Comparison of ENCODE assay signal across 18 cellular contexts in the genomic region with DNA sequence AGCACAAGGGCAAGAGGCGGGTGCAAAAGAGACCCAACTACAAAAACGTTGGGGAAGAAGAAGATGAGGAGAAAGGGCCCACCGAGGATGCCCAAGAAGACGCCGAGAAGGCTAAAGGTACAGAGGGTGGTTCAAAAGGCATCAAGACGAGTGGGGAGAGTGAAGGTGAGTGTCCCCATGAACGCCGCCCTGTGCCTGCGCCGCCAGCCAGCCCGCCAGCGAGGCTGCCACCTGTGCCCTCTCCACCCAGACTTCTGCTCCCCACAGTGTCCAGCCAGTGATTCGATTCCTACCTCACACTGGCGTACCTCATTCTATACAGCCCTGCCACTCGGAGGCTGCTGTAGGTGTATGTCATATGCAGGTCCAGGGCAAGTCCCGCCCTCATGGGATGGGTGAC. TPM values are rescaled to one million over a fixed set of nuclear protein-coding genes. Genes with fewer than 3 reads are reported as not detected.
DNase-seq lines count a peak whose midpoint lies in the region; ATAC-seq and TF ChIP-seq lines count a peak whose summit lies in the region.
"Had no signal": no experiment of that assay in that cellular context is flagged by ENCODE, and none has a peak within 500 bp of the region (broad histone marks: within the 10 kb centered on the region; RNA-seq: fewer than 3 reads in every experiment).

No MANE protein-coding gene starts in this region.

- no CpG with 5 or more reads among the region's 16 CpGs for WGBS in neuronal stem cell (ENCODE audit: extremely low coverage in 2 of 2, insufficient read length in 2 of 2, insufficient replicate concordance in 1 of 2), 2 donors

- no peak overlapping the region for H3K4me3 Mint-ChIP-seq in T-helper 2 cell treated with Interferon-gamma antibody and Interleukin-4, amounts not matched to agents 5 μg/mL and 100 μg/mL, for 36 hours
- H3K4me3 Mint-ChIP-seq in stimulated activated naive B cell treated with anti-CD40 and anti-IgM and Interleukin-4, amounts not matched to agents 10 μg/mL and 1 μg/mL and 100 μg/mL, for 72 hours: no peak overlapping the region
- H3K4me3 Mint-ChIP-seq: B cell; CD4-positive, CD25-positive, alpha-beta regulatory T cell; CD8-positive, alpha-beta T cell had no signal

- no peak overlapping the region for H4K91ac ChIP-seq in neuronal stem cell (ENCODE audit: low read depth, low read length, poor library complexity)

- H3K14ac ChIP-seq in neuronal stem cell (ENCODE audit: low read length): peak overlapping the region; percentile 67

- no peak overlapping the region for H2AK5ac ChIP-seq in neuronal stem cell (ENCODE audit: low read depth, low read length)

- H3K36me3 Mint-ChIP-seq in T-helper 2 cell treated with Interferon-gamma antibody and Interleukin-4, amounts not matched to agents 5 μg/mL and 100 μg/mL, for 36 hours (ENCODE audit: low read depth): peaks cover 41% of the 10 kb centered on the region
- H3K36me3 Mint-ChIP-seq in stimulated activated naive B cell treated with anti-CD40 and anti-IgM and Interleukin-4, amounts not matched to agents 10 μg/mL and 1 μg/mL and 100 μg/mL, for 72 hours: peaks cover 55 to 78% of the 10 kb centered on the region in 2 donors

- H3K4me1 ChIP-seq in HEK293 (ENCODE audit: control insufficient read depth, insufficient read depth, low read length): no peaks in the 10 kb centered on the region
- peaks cover 7 to 17% of the 10 kb centered on the region in 2 donors for H3K4me1 ChIP-seq in neuronal stem cell (ENCODE audit: control insufficient read depth in 2 of 2, insufficient read depth in 1 of 2, low read depth in 1 of 2, low read length in 2 of 2)
- H3K4me1 ChIP-seq: BLaER1, Caco-2, HAP-1 had no signal

- H2BK120ac ChIP-seq in neuronal stem cell (ENCODE audit: low read depth, low read length): no peak overlapping the region

- CTCF ChIA-PET in HEK293 (lab: Yijun Ruan, JAX): no interaction called here

- H3K36me3 ChIP-seq in HEK293 (ENCODE audit: control insufficient read depth in 2 of 2, insufficient read depth in 1 of 2, low read length in 2 of 2) (peaks cover 0 to 17% of the 10 kb centered on the region in 2 experiments; a peak in 1 of 3 replicates), neuronal stem cell (replicated peaks in 1 of 2; ENCODE audit: control insufficient read depth in 2 of 2, insufficient read depth in 2 of 2, low read length in 2 of 2) (peaks cover 2 to 18% of the 10 kb centered on the region in 2 donors)
- H3K36me3 ChIP-seq: HAP-1 had no signal

- no peak overlapping the region for H3K4ac ChIP-seq in neuronal stem cell (ENCODE audit: low read length)

- H3K4me3 ChIP-seq in HEK293 (ENCODE audit: low read depth, low read length) (no peak overlapping the region), neuronal stem cell (ENCODE audit: low read length in 2 of 2) (no peak overlapping the region)
- H3K4me3 ChIP-seq: BLaER1, HAP-1 had no signal

- no peak overlapping the region for H3K9ac ChIP-seq in neuronal stem cell (ENCODE audit: low read depth, low read length, poor library complexity)
- H3K9ac ChIP-seq: BLaER1 had no signal

- no peaks in the 10 kb centered on the region for H3K27me3 Mint-ChIP-seq in T-helper 2 cell treated with Interferon-gamma antibody and Interleukin-4, amounts not matched to agents 5 μg/mL and 100 μg/mL, for 36 hours (ENCODE audit: low read depth)
- no peaks in the 10 kb centered on the region for H3K27me3 Mint-ChIP-seq in stimulated activated naive B cell treated with anti-CD40 and anti-IgM and Interleukin-4, amounts not matched to agents 10 μg/mL and 1 μg/mL and 100 μg/mL, for 72 hours
- H3K27me3 Mint-ChIP-seq: B cell; CD4-positive, CD25-positive, alpha-beta regulatory T cell had no signal

- H3K9me3 ChIP-seq in HEK293 (ENCODE audit: control insufficient read depth, insufficient read depth, low read depth, low read length) (no peaks in the 10 kb centered on the region), neuronal stem cell (replicated peaks in 1 of 2; ENCODE audit: control insufficient read depth in 2 of 2, insufficient read depth in 1 of 2, low read depth in 1 of 2, low read length in 2 of 2) (no peaks in the 10 kb centered on the region)
- H3K9me3 ChIP-seq: BLaER1, Caco-2, HAP-1 had no signal

- no peak for TF ChIP-seq CTCF in HEK293 (tag by site-specific recombination; IDR thresholded peaks at IDR 0.05)

- H3K18ac ChIP-seq in neuronal stem cell (ENCODE audit: low read length): peak overlapping the region; percentile 65

- peaks cover 37% of the 10 kb centered on the region for H3K4me1 Mint-ChIP-seq in T-helper 2 cell treated with Interferon-gamma antibody and Interleukin-4, amounts not matched to agents 5 μg/mL and 100 μg/mL, for 36 hours (ENCODE audit: low read depth)
- peaks cover 26 to 29% of the 10 kb centered on the region in 2 donors for H3K4me1 Mint-ChIP-seq in stimulated activated naive B cell treated with anti-CD40 and anti-IgM and Interleukin-4, amounts not matched to agents 10 μg/mL and 1 μg/mL and 100 μg/mL, for 72 hours
- H3K4me1 Mint-ChIP-seq: B cell had no signal

- H2AFZ ChIP-seq in neuronal stem cell (ENCODE audit: low read length): no peak overlapping the region

- H3K4me2 ChIP-seq in neuronal stem cell (ENCODE audit: insufficient read depth, low read length, poor library complexity, severe bottlenecking): no peak overlapping the region
- H3K4me2 ChIP-seq: BLaER1 had no signal

- H3K27ac ChIP-seq in HEK293 (ENCODE audit: extremely low read depth, low read depth, low read length) (no peak overlapping the region), neuronal stem cell (replicated peaks; ENCODE audit: low read length) (no peak overlapping the region)
- H3K27ac ChIP-seq: 22Rv1, BLaER1, C4-2B had no signal

- no peak overlapping the region for H2BK5ac ChIP-seq in neuronal stem cell (ENCODE audit: low read length)

- no peaks in the 10 kb centered on the region for H3K27me3 ChIP-seq in neuronal stem cell (ENCODE audit: control insufficient read depth in 3 of 3, insufficient read depth in 3 of 3, low read depth in 1 of 3, low read length in 3 of 3)
- H3K27me3 ChIP-seq: BLaER1 had no signal

- H3K27ac Mint-ChIP-seq in T-helper 2 cell treated with Interferon-gamma antibody and Interleukin-4, amounts not matched to agents 5 μg/mL and 100 μg/mL, for 36 hours: peak overlapping the region; percentile 56
- H3K27ac Mint-ChIP-seq in stimulated activated naive B cell treated with anti-CD40 and anti-IgM and Interleukin-4, amounts not matched to agents 10 μg/mL and 1 μg/mL and 100 μg/mL, for 72 hours: peak overlapping the region; percentile 69
- H3K27ac Mint-ChIP-seq: B cell; CD4-positive, CD25-positive, alpha-beta regulatory T cell; CD8-positive, alpha-beta T cell had no signal

- H2BK12ac ChIP-seq in neuronal stem cell (ENCODE audit: low read length): no peak overlapping the region

- DNase-seq in T-helper 2 cell treated with Interferon-gamma antibody and Interleukin-4, amounts not matched to agents 5 μg/mL and 100 μg/mL, for 36 hours (ENCODE audit: low spot score): no peak
- DNase-seq in T-helper 2 cell (no peak), neuronal stem cell (ENCODE audit: low spot score) (no peak)
- DNase-seq in stimulated activated naive B cell treated with anti-CD40 and anti-IgM and Interleukin-4, amounts not matched to agents 10 μg/mL and 1 μg/mL and 100 μg/mL, for 72 hours: no peak
- no peak for DNase-seq in activated CD8-positive, alpha-beta memory T cell treated with anti-CD3 and anti-CD28 coated beads, Interleukin-2, amount 50 U/mL, for 4 hours
- DNase-seq: Caco-2; CD4-positive, CD25-positive, alpha-beta regulatory T cell; CD8-positive, alpha-beta T cell; DMS153; DND-41; GOT3 had no signal

- H3K79me1 ChIP-seq in neuronal stem cell (ENCODE audit: low read depth, low read length): no peaks in the 10 kb centered on the region

- POLR2A ChIA-PET in HEK293 (lab: Yijun Ruan, JAX): no interaction called here

- H4K8ac ChIP-seq in neuronal stem cell (ENCODE audit: low read depth, low read length): no peak overlapping the region

- H2BK15ac ChIP-seq in neuronal stem cell (ENCODE audit: low read length): no peak overlapping the region

- H3K23ac ChIP-seq in neuronal stem cell (ENCODE audit: low read depth, low read length, poor library complexity): no peak overlapping the region

- H3K9me3 Mint-ChIP-seq in T-helper 2 cell treated with Interferon-gamma antibody and Interleukin-4, amounts not matched to agents 5 μg/mL and 100 μg/mL, for 36 hours: no peaks in the 10 kb centered on the region
- H3K9me3 Mint-ChIP-seq in stimulated activated naive B cell treated with anti-CD40 and anti-IgM and Interleukin-4, amounts not matched to agents 10 μg/mL and 1 μg/mL and 100 μg/mL, for 72 hours: no peaks in the 10 kb centered on the region
- H3K9me3 Mint-ChIP-seq: CD4-positive, CD25-positive, alpha-beta regulatory T cell; CD8-positive, alpha-beta T cell had no signal

- no peak for ATAC-seq in stimulated activated naive B cell treated with anti-CD40 and anti-IgM and Interleukin-4, amounts not matched to agents 10 μg/mL and 1 μg/mL and 100 μg/mL, for 72 hours (replicated peaks)
- no peak for ATAC-seq in GM19455 (IDR thresholded peaks at IDR 0.05; ENCODE audit: unreplicated experiment)
- ATAC-seq: CD8-positive, alpha-beta T cell had no signal

TF ChIP-seq in HEK293, 187 proteins besides CTCF, POLR2A, EP300 and RAD21 (continues in another document):
- TF ChIP-seq SCRT2 (tag by site-specific recombination; IDR thresholded peaks at IDR 0.05): 0 out of 2 replicates have a peak, but pooled peaks have one; percentile 5
- TF ChIP-seq, protein P1, sequence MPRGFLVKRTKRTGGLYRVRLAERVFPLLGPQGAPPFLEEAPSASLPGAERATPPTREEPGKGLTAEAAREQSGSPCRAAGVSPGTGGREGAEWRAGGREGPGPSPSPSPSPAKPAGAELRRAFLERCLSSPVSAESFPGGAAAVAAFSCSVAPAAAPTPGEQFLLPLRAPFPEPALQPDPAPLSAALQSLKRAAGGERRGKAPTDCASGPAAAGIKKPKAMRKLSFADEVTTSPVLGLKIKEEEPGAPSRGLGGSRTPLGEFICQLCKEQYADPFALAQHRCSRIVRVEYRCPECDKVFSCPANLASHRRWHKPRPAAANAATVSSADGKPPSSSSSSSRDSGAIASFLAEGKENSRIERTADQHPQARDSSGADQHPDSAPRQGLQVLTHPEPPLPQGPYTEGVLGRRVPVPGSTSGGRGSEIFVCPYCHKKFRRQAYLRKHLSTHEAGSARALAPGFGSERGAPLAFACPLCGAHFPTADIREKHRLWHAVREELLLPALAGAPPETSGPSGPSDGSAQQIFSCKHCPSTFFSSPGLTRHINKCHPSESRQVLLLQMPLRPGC (tag by site-specific recombination; IDR thresholded peaks at IDR 0.05): no peak

RNA-seq across cellular contexts. Expression of a gene that starts 58.8 kb away (rescaled TPM):
- 7.1 TPM for polyA plus RNA-seq in neuronal stem cell (2013, experiment 1 of 2)
- polyA plus RNA-seq in neuronal stem cell (2013, experiment 2 of 2): 6.7 TPM
